Comparison of ENCODE assay signal across 15 cellular contexts in the genomic region with DNA sequence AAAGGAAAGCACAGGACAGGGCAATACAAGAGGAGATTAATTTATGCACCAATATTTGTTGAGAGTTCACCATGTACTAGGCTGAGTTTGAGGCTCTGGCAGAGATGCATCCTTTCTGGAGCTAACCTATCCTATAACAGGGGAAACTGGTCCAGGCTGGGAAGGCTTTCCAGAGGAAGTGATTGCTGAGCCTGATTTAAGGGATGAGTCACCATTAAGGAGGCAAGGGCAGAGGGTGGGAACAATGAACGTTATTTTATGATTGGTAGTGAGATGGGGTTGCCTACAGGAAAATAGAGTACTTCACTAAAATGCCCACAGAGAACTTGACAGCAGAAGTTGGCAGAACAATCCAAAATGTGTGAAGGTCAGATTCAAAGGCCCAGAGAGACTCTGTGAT.
A peak's percentile ranks its signal among the peaks of the same experiment; 100 is the strongest.
DNase-seq lines count a peak whose midpoint lies in the region; ATAC-seq and TF ChIP-seq lines count a peak whose summit lies in the region.
"Had no signal": no experiment of that assay in that cellular context is flagged by ENCODE, and none has a peak within 500 bp of the region (broad histone marks: within the 10 kb centered on the region; RNA-seq: fewer than 3 reads in every experiment).

No MANE protein-coding gene starts in this region.

- POLR2A ChIA-PET in RWPE1 (lab: Yijun Ruan, JAX; ENCODE audit: low non-redundant PET), result no interaction called here

- no peak overlapping the region for H3K27ac ChIP-seq in RWPE1
- H3K27ac ChIP-seq: SJCRH30 had no signal

- DNase-seq in EH (ENCODE audit: low read depth) (peak; percentile 63), RWPE1 (ENCODE audit: low spot score) (peak; percentile 10), fibroblast of the aortic adventitia (ENCODE audit: low read depth) (peak; percentile 31), pons (ENCODE audit: low spot score) (peak; percentile 17), GDM1 (lab: John Stamatoyannopoulos, UW) (no peak), ecto neural progenitor cell (ENCODE audit: low spot score) (no peak), T1000 (lab: John Stamatoyannopoulos, UW) (no peak)
- DNase-seq: activated CD4-positive, alpha-beta memory T cell treated with anti-CD3 and anti-CD28 coated beads, Interleukin-2, amount 10 ng/mL, durations not matched to agents 7 days and 5 days; amniotic stem cell; cortex of kidney; DMS153; mesenchymal stem cell; NCI-H2081 treated with DMSO at 0.1 percent for 48 hours; SJCRH30 had no signal

- CTCF ChIA-PET in RWPE1 (lab: Yijun Ruan, JAX), result interaction anchor here (0.7 kb wide), 1 partner anchor 24 kb away, joined by 6 read pairs; no protein-coding TSS in a partner anchor

- no peak for ATAC-seq in GM21529 (IDR thresholded peaks at IDR 0.05; ENCODE audit: unreplicated experiment)

- TF ChIP-seq CTCF in RWPE1 (conservative IDR thresholded peaks at IDR 0.05; ENCODE audit: low read depth) (no peak), fibroblast of the aortic adventitia (IDR thresholded peaks at IDR 0.05; ENCODE audit: insufficient read depth, low read length) (no peak)

- no peak overlapping the region for H3K4me3 ChIP-seq in fibroblast of the aortic adventitia (ENCODE audit: low read depth, low read length)
- H3K4me3 ChIP-seq: SJCRH30 had no signal

Comparison
In these comparisons a context has a peak if more than half of its experiments do, and no peak if none do; other contexts are left out.
1. DNase-seq: peak in EH (single experiment), RWPE1 (single experiment), fibroblast of the aortic adventitia (single experiment) and pons (single experiment); none in GDM1 (single experiment), ecto neural progenitor cell (single experiment) and T1000 (single experiment).